Comparison of ENCODE assay signal across 17 cellular contexts in the genomic region with DNA sequence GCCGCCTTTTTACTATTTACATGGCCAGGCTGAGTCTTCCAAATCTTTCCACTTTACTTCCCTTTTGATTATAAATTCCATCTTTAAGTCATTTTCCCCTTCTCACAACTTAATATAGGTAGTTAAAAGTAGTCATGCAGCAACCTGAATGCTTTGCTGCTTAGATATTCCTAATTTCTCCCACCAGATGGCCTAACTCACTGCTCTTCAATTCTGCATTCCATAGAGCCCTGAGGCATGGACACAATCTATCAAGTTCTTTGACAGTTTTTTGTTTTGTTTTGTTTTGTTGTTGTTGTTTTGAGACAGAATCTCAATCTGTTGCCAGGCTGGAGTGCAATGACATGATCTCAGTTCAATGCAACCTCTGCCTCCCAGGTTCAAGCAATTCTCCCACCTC.
"Had no signal": no experiment of that assay in that cellular context is flagged by ENCODE, and none has a peak within 500 bp of the region (broad histone marks: within the 10 kb centered on the region; RNA-seq: fewer than 3 reads in every experiment).

No MANE protein-coding gene starts in this region.

- H3K27ac ChIP-seq: hepatocyte, psoas muscle, suprapubic skin had no signal

- H3K27me3 Mint-ChIP-seq: activated CD4-positive, alpha-beta memory T cell treated with anti-CD3 and anti-CD28 coated beads for 36 hours; activated CD4-positive, alpha-beta T cell treated with anti-CD3 and anti-CD28 coated beads for 36 hours; activated CD8-positive, alpha-beta memory T cell treated with anti-CD3 and anti-CD28 coated beads, Interleukin-2, amount 10 ng/mL, durations not matched to agents 7 days and 5 days; activated naive CD8-positive, alpha-beta T cell; activated T-cell treated with anti-CD3 and anti-CD28 coated beads, Interleukin-2, amount 50 U/mL, for 24 hours; brain; stimulated activated naive CD8-positive, alpha-beta T cell treated with anti-CD3 and anti-CD28 coated beads, Interleukin-15, Interleukin-2, amounts not matched to agents 100 ng/mL and 50 ng/mL, for 24 hours had no signal

- H3K4me3 Mint-ChIP-seq: activated CD4-positive, alpha-beta memory T cell treated with anti-CD3 and anti-CD28 coated beads for 36 hours; activated CD4-positive, alpha-beta T cell treated with anti-CD3 and anti-CD28 coated beads for 36 hours; activated CD8-positive, alpha-beta memory T cell treated with anti-CD3 and anti-CD28 coated beads, Interleukin-2, amount 10 ng/mL, durations not matched to agents 7 days and 5 days; activated naive CD8-positive, alpha-beta T cell; activated T-cell treated with anti-CD3 and anti-CD28 coated beads, Interleukin-2, amount 50 U/mL, for 24 hours; brain; mesothelial cell of epicardium; neural crest cell; stimulated activated naive CD8-positive, alpha-beta T cell treated with anti-CD3 and anti-CD28 coated beads, Interleukin-15, Interleukin-2, amounts not matched to agents 100 ng/mL and 50 ng/mL, for 24 hours had no signal

- H3K27me3 ChIP-seq: hepatocyte, suprapubic skin, upper lobe of left lung had no signal

- H3K4me3 ChIP-seq: hepatocyte, psoas muscle, suprapubic skin, upper lobe of left lung had no signal

- H3K9me3 ChIP-seq: psoas muscle, suprapubic skin, upper lobe of left lung had no signal

- H3K9me3 Mint-ChIP-seq: activated CD4-positive, alpha-beta memory T cell treated with anti-CD3 and anti-CD28 coated beads for 36 hours; activated T-cell treated with anti-CD3 and anti-CD28 coated beads, Interleukin-2, amount 50 U/mL, for 24 hours; brain; mesothelial cell of epicardium; neural crest cell; stimulated activated naive CD8-positive, alpha-beta T cell treated with anti-CD3 and anti-CD28 coated beads, Interleukin-15, Interleukin-2, amounts not matched to agents 100 ng/mL and 50 ng/mL, for 24 hours had no signal

- DNase-seq: activated CD4-positive, alpha-beta memory T cell treated with anti-CD3 and anti-CD28 coated beads for 36 hours; activated CD4-positive, alpha-beta T cell treated with anti-CD3 and anti-CD28 coated beads for 36 hours; activated CD8-positive, alpha-beta memory T cell treated with anti-CD3 and anti-CD28 coated beads, Interleukin-2, amount 10 ng/mL, durations not matched to agents 7 days and 5 days; activated effector memory CD4-positive, alpha-beta T cell treated with Interleukin-2 at 50 U/mL for 16 hours; activated T-cell treated with anti-CD3 and anti-CD28 coated beads, Interleukin-2, amount 50 U/mL, for 24 hours; amygdala; psoas muscle; T-helper 1 cell; upper lobe of left lung had no signal

- H2AFZ ChIP-seq: hepatocyte had no signal

- H3K4me1 ChIP-seq: psoas muscle, suprapubic skin, upper lobe of left lung had no signal

- H3K27ac Mint-ChIP-seq: activated CD4-positive, alpha-beta memory T cell treated with anti-CD3 and anti-CD28 coated beads for 36 hours; activated CD4-positive, alpha-beta T cell treated with anti-CD3 and anti-CD28 coated beads for 36 hours; activated CD8-positive, alpha-beta memory T cell treated with anti-CD3 and anti-CD28 coated beads, Interleukin-2, amount 10 ng/mL, durations not matched to agents 7 days and 5 days; activated naive CD8-positive, alpha-beta T cell; activated T-cell treated with anti-CD3 and anti-CD28 coated beads, Interleukin-2, amount 50 U/mL, for 24 hours; brain; mesothelial cell of epicardium; stimulated activated naive CD8-positive, alpha-beta T cell treated with anti-CD3 and anti-CD28 coated beads, Interleukin-15, Interleukin-2, amounts not matched to agents 100 ng/mL and 50 ng/mL, for 24 hours had no signal

- ATAC-seq: activated CD4-positive, alpha-beta T cell treated with anti-CD3 and anti-CD28 coated beads for 36 hours; activated CD8-positive, alpha-beta memory T cell treated with anti-CD3 and anti-CD28 coated beads, Interleukin-2, amount 10 ng/mL, durations not matched to agents 7 days and 5 days; psoas muscle; sciatic nerve had no signal

- H3K4me2 ChIP-seq: hepatocyte had no signal

- H3K4me1 Mint-ChIP-seq: brain, neural crest cell had no signal
